In genomic region chr10:31808258-31809218, GRCh38 we compare ENCODE assay signal across 8 cellular contexts.
A peak's percentile ranks its signal among the peaks of the same experiment; 100 is the strongest.
DNase-seq lines count a peak whose midpoint lies in the region; ATAC-seq and TF ChIP-seq lines count a peak whose summit lies in the region.

No MANE protein-coding gene starts in this region.

- peaks cover 0 to 3% (median 0%) of the 10 kb centered on the region in 3 donors for H3K27me3 Mint-ChIP-seq in immature natural killer cell (ENCODE audit: low read depth in 3 of 3)

- H3K4me1 ChIP-seq in OCI-LY7 (ENCODE audit: insufficient read depth, low read length, poor library complexity, severe bottlenecking) (no peaks in the 10 kb centered on the region), body of pancreas (no peaks in the 10 kb centered on the region), skeletal muscle satellite cell (ENCODE audit: control insufficient read depth, insufficient read depth, low read length) (peaks cover 5% of the 10 kb centered on the region)

- H3K36me3 ChIP-seq in OCI-LY7 (ENCODE audit: insufficient read depth, low read length) = peaks cover 3% of the 10 kb centered on the region; the same call in 1 of the 2 replicates
- H3K36me3 ChIP-seq in body of pancreas (replicated peaks in 1 of 2; ENCODE audit: insufficient read depth in 1 of 2, low read depth in 2 of 2) = peaks cover 0 to 5% of the 10 kb centered on the region in 2 donors
- peaks cover 13% of the 10 kb centered on the region for H3K36me3 ChIP-seq in skeletal muscle satellite cell (ENCODE audit: insufficient read depth, low read length)

- ATAC-seq in body of pancreas (peak; percentile 68), HG02623 (IDR thresholded peaks at IDR 0.05; ENCODE audit: unreplicated experiment) (no peak)

- no peak for TF ChIP-seq POLR2A in body of pancreas (IDR thresholded peaks at IDR 0.05)

- peak; percentile 12 for DNase-seq in activated naive CD4-positive, alpha-beta T cell treated with Interleukin-2 at 50 U/mL for 16 hours
- no peak for DNase-seq in activated naive CD4-positive, alpha-beta T cell (lab: John Stamatoyannopoulos, UW)
- DNase-seq in HEK293T (ENCODE audit: extremely low spot score) = peak; percentile 8
- peak; percentile 59 for DNase-seq in OCI-LY7 (ENCODE audit: low spot score)
- DNase-seq in body of pancreas = peak in 3 of 4 donors; percentile 12 to 47 (median 13)
- DNase-seq in immature natural killer cell = peak; percentile 37 to 52 (median 43)

- H3K9me3 ChIP-seq in OCI-LY7 (ENCODE audit: low read length) (no peaks in the 10 kb centered on the region), body of pancreas (no peaks in the 10 kb centered on the region), skeletal muscle satellite cell (replicated peaks; ENCODE audit: low read length) (no peaks in the 10 kb centered on the region)

- TF ChIP-seq CTCF in OCI-LY7 (conservative IDR thresholded peaks at IDR 0.05; ENCODE audit: low read length) (peak; percentile 89), body of pancreas (IDR thresholded peaks at IDR 0.05) (peak; percentile 8 to 73 (median 62))

- 57 to 60% methylated on average over 6 of the region's 6 CpGs for WGBS in body of pancreas, 2 donors

- peak overlapping the region; percentile 81 to 91 (median 86) for H3K27ac Mint-ChIP-seq in immature natural killer cell

- BruUV-seq in OCI-LY7 (replicated peaks; lab: Mats Ljungman, UMichigan) = no TSS peak

- CTCF ChIA-PET in HEK293T (lab: Yijun Ruan, JAX) = interaction anchor here (0.7 kb wide), 1 partner anchor 227 kb away, joined by 3 read pairs; no protein-coding TSS in a partner anchor
- CTCF ChIA-PET in OCI-LY7 (lab: Charles Lee; ENCODE audit: unreplicated experiment) = no interaction called here

- H4K20me1 ChIP-seq in OCI-LY7 (ENCODE audit: insufficient read depth, low read length) = no peaks in the 10 kb centered on the region

- no peaks in the 10 kb centered on the region for H3K79me2 ChIP-seq in OCI-LY7 (ENCODE audit: insufficient read depth, low read depth, low read length)

- peak overlapping the region; percentile 36 to 71 (median 68) for H3K4me3 Mint-ChIP-seq in immature natural killer cell

- H3K27me3 ChIP-seq in body of pancreas (no peaks in the 10 kb centered on the region), skeletal muscle satellite cell (ENCODE audit: control insufficient read depth, insufficient read depth, low read length) (no peaks in the 10 kb centered on the region)

- intact Hi-C loops in OCI-LY7 (cut with micrococcal nuclease; ENCODE audit: unreplicated experiment) (loop anchor here (2.0 to 10.0 kb wide), 2 partner anchors 1024 to 1082 kb away; no protein-coding TSS in a partner anchor), body of pancreas (cut with DNase I) (no loop called here)

- H3K9me3 Mint-ChIP-seq in immature natural killer cell = no peaks in the 10 kb centered on the region

- H2AFZ ChIP-seq in OCI-LY7 (ENCODE audit: low read length) = no peak overlapping the region

- H3K27ac ChIP-seq in OCI-LY7 (ENCODE audit: low read depth, low read length, poor library complexity, severe bottlenecking) = no peak overlapping the region
- peak overlapping the region in 2 of 4 donors; percentile 45 to 51 for H3K27ac ChIP-seq in body of pancreas

- H3K4me3 ChIP-seq in OCI-LY7 (ENCODE audit: low read depth, low read length, poor library complexity, severe bottlenecking) (no peak overlapping the region), body of pancreas (no peak overlapping the region), skeletal muscle satellite cell (ENCODE audit: low read length) (peak overlapping the region; percentile 65)

- H3K4me1 Mint-ChIP-seq in immature natural killer cell = peaks cover 5 to 12% of the 10 kb centered on the region in 2 donors

- POLR2A ChIA-PET in HEK293T (lab: Yijun Ruan, JAX) = no interaction called here
- POLR2A ChIA-PET in OCI-LY7 (lab: Charles Lee) = interaction anchor here (0.6 to 0.7 kb wide), 3 partner anchors 84 to 1390 kb away, joined by 3 to 4 read pairs (median 3); no protein-coding TSS in a partner anchor

- H3K4me2 ChIP-seq in OCI-LY7 (ENCODE audit: low read length) = no peak overlapping the region
- peak overlapping the region; percentile 80 for H3K4me2 ChIP-seq in skeletal muscle satellite cell (ENCODE audit: low read length)

- peak overlapping the region; percentile 76 for H3K9ac ChIP-seq in skeletal muscle satellite cell (ENCODE audit: low read depth, low read length)

- H3K36me3 Mint-ChIP-seq in immature natural killer cell = peaks cover 14 to 33% (median 19%) of the 10 kb centered on the region in 3 donors

- no peaks in the 10 kb centered on the region for H3K9me2 ChIP-seq in OCI-LY7 (ENCODE audit: insufficient read depth, low read length)

TF ChIP-seq in HEK293T, 16 proteins besides CTCF, POLR2A, EP300 and RAD21:
- TF ChIP-seq ARNT (IDR thresholded peaks at IDR 0.05) (no peak), SUZ12 (IDR thresholded peaks at IDR 0.05) (no peak), NFRKB (IDR thresholded peaks at IDR 0.05) (no peak), LEF1 (IDR thresholded peaks at IDR 0.05; ENCODE audit: borderline replicate concordance) (no peak), FOXK2 (IDR thresholded peaks at IDR 0.05) (no peak), L3MBTL2 (conservative IDR thresholded peaks at IDR 0.05) (no peak), FOXM1 (IDR thresholded peaks at IDR 0.05; ENCODE audit: borderline replicate concordance) (no peak), BHLHE40 (IDR thresholded peaks at IDR 0.05; ENCODE audit: borderline replicate concordance) (no peak), CTBP1 (IDR thresholded peaks at IDR 0.05; ENCODE audit: borderline replicate concordance) (no peak), ELF4 (IDR thresholded peaks at IDR 0.05) (no peak), FOXA1 (IDR thresholded peaks at IDR 0.05) (no peak), ZNF384 (IDR thresholded peaks at IDR 0.05) (no peak), HDGF (IDR thresholded peaks at IDR 0.05; ENCODE audit: borderline replicate concordance) (no peak), TARDBP (IDR thresholded peaks at IDR 0.05) (no peak)

Comparison
In these comparisons a context has a peak if more than half of its experiments do, and no peak if none do; other contexts are left out.
1. DNase-seq: peak in activated naive CD4-positive, alpha-beta T cell treated with Interleukin-2 at 50 U/mL for 16 hours (single experiment), HEK293T (single experiment), OCI-LY7 (single experiment), body of pancreas (3 of 4) and immature natural killer cell (3 of 3); none in activated naive CD4-positive, alpha-beta T cell (0 of 4).